Comparison of ENCODE assay signal across 9 cellular contexts in the genomic region with DNA sequence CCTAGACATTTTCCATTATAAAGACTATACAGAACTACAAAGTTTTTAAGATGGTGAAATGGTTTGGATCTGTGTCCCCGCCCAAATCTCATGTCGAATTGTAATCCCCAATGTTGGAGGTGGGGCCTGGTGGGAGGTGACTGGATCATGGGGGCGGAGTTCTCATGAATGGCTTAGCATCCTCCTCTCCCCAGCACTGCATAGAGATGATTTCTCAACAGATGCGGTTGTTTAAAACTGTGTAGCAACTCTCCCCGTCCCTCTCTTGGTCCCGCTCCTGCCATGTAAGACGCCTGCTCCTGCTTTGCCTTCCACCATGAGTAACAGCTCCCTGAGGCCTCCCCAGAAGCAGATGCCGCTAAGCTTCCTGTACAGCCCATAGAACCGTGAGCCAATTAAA. TPM values are rescaled to one million over a fixed set of nuclear protein-coding genes. Genes with fewer than 3 reads are reported as not detected.
DNase-seq lines count a peak whose midpoint lies in the region; ATAC-seq, FAIRE-seq and TF ChIP-seq lines count a peak whose summit lies in the region.
"Had no signal": no experiment of that assay in that cellular context is flagged by ENCODE, and none has a peak within 500 bp of the region (broad histone marks: within the 10 kb centered on the region; RNA-seq: fewer than 3 reads in every experiment).

No MANE protein-coding gene starts in this region.

- H3K27me3 ChIP-seq in uterus = no peaks in the 10 kb centered on the region
- H3K27me3 ChIP-seq: upper lobe of left lung had no signal

- peaks cover 4% of the 10 kb centered on the region for H3K27me3 Mint-ChIP-seq in T-helper 1 cell treated with Interleukin-12 subunit alpha and Interleukin-12 subunit beta and Interleukin-4 antibody, amounts not matched to agents 30 μg/mL and 1 μg/mL, for 36 hours (ENCODE audit: low read depth)

- no peak for TF ChIP-seq CTCF in uterus (IDR thresholded peaks at IDR 0.05)

- DNase-seq in T-helper 1 cell (no peak), SKM-1 treated with dmso at 0.1 percent for 144 hours (lab: John Stamatoyannopoulos, UW; ENCODE audit: unreplicated experiment) (peak; percentile 75), erythroblast (lab: John Stamatoyannopoulos, UW) (peak; percentile 37 to 41), uterus (no peak), GM19239 (ENCODE audit: insufficient read length, low spot score) (no peak)
- peak; percentile 15 for DNase-seq in stimulated activated CD4-positive, alpha-beta T cell treated with anti-CD3 and anti-CD28 coated beads, Interleukin-4, amount 100 ng/mL, for 24 hours
- DNase-seq: upper lobe of left lung had no signal

- peaks cover 4% of the 10 kb centered on the region in 2 donors for H3K4me1 ChIP-seq in uterus

- no peak for FAIRE-seq in GM19239 (lab: Jason Lieb, UNC)

- H3K36me3 Mint-ChIP-seq in T-helper 1 cell treated with Interleukin-12 subunit alpha and Interleukin-12 subunit beta and Interleukin-4 antibody, amounts not matched to agents 30 μg/mL and 1 μg/mL, for 36 hours (ENCODE audit: low read depth) = peaks cover 22% of the 10 kb centered on the region

- ATAC-seq in HG02588 (IDR thresholded peaks at IDR 0.05; ENCODE audit: unreplicated experiment) = no peak

- intact Hi-C loops in uterus (cut with DNase I; ENCODE audit: low total_unique reads) = no loop called here

- H3K4me3 ChIP-seq in uterus = peak overlapping the region in 1 of 2 donors; percentile 89

- peak overlapping the region; percentile 56 for H3K27ac Mint-ChIP-seq in T-helper 1 cell treated with Interleukin-12 subunit alpha and Interleukin-12 subunit beta and Interleukin-4 antibody, amounts not matched to agents 30 μg/mL and 1 μg/mL, for 36 hours

- no peaks in the 10 kb centered on the region for H3K36me3 ChIP-seq in uterus
- H3K36me3 ChIP-seq: upper lobe of left lung had no signal

- no peak overlapping the region for H3K27ac ChIP-seq in uterus

- peaks cover 40% of the 10 kb centered on the region for H3K4me1 Mint-ChIP-seq in T-helper 1 cell treated with Interleukin-12 subunit alpha and Interleukin-12 subunit beta and Interleukin-4 antibody, amounts not matched to agents 30 μg/mL and 1 μg/mL, for 36 hours (ENCODE audit: low read depth)

- no peaks in the 10 kb centered on the region for H3K9me3 Mint-ChIP-seq in T-helper 1 cell treated with Interleukin-12 subunit alpha and Interleukin-12 subunit beta and Interleukin-4 antibody, amounts not matched to agents 30 μg/mL and 1 μg/mL, for 36 hours

- TF ChIP-seq POLR2A in erythroblast (IDR thresholded peaks at IDR 0.05; ENCODE audit: low read length) (no peak), uterus (IDR thresholded peaks at IDR 0.05) (no peak)

- no peaks in the 10 kb centered on the region for H3K9me3 ChIP-seq in uterus
- H3K9me3 ChIP-seq: upper lobe of left lung had no signal

- peak overlapping the region; percentile 89 for H3K4me3 Mint-ChIP-seq in T-helper 1 cell treated with Interleukin-12 subunit alpha and Interleukin-12 subunit beta and Interleukin-4 antibody, amounts not matched to agents 30 μg/mL and 1 μg/mL, for 36 hours

RNA-seq across cellular contexts. Expression of a gene that starts 1.6 kb away (rescaled TPM):
- 10 to 100 TPM in 3 of 4 donors, 1 to 10 TPM in 1; 7.2 to 42.9 (median 34.3) TPM for total RNA-seq in uterus

RNA-seq across cellular contexts. Expression of a gene that starts 60.0 kb away (rescaled TPM):
- 10 to 100 TPM in 3 of 4 donors, 1 to 10 TPM in 1; 3.8 to 24.1 (median 16.6) TPM for total RNA-seq in uterus

Comparison
In these comparisons a context has a peak if more than half of its experiments do, and no peak if none do; other contexts are left out.
1. DNase-seq: peak in SKM-1 treated with dmso at 0.1 percent for 144 hours (single experiment), erythroblast (2 of 2) and stimulated activated CD4-positive, alpha-beta T cell treated with anti-CD3 and anti-CD28 coated beads, Interleukin-4, amount 100 ng/mL, for 24 hours (single experiment); none in T-helper 1 cell (0 of 5), uterus (0 of 2) and GM19239 (single experiment).